ENCODE assay signal across 1 cellular context in the genomic region with DNA sequence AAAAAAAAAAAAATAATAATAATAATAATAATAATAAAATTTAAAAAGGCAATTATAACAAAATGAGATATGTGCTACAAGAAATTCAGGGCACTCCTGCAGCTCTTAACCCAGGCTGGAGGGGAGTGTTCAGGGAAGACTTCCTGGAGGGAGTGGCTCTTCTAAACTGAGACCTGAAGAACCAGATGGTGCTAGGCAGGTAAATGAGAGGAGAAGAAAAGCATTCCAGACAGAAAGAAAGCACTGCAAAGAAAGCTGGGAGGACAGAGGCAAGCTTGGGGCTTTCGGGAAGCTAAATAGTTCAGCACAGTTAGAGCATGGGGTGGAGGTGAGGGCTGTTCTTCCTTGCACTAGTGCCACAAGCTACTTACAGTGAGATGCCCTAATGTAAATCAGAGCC.
TF ChIP-seq lines count a peak whose summit lies in the region.

No MANE protein-coding gene starts in this region.

TF ChIP-seq in GM23338, 12 proteins besides CTCF, POLR2A, EP300 and RAD21 (continued from another document):
- TF ChIP-seq, protein P1, sequence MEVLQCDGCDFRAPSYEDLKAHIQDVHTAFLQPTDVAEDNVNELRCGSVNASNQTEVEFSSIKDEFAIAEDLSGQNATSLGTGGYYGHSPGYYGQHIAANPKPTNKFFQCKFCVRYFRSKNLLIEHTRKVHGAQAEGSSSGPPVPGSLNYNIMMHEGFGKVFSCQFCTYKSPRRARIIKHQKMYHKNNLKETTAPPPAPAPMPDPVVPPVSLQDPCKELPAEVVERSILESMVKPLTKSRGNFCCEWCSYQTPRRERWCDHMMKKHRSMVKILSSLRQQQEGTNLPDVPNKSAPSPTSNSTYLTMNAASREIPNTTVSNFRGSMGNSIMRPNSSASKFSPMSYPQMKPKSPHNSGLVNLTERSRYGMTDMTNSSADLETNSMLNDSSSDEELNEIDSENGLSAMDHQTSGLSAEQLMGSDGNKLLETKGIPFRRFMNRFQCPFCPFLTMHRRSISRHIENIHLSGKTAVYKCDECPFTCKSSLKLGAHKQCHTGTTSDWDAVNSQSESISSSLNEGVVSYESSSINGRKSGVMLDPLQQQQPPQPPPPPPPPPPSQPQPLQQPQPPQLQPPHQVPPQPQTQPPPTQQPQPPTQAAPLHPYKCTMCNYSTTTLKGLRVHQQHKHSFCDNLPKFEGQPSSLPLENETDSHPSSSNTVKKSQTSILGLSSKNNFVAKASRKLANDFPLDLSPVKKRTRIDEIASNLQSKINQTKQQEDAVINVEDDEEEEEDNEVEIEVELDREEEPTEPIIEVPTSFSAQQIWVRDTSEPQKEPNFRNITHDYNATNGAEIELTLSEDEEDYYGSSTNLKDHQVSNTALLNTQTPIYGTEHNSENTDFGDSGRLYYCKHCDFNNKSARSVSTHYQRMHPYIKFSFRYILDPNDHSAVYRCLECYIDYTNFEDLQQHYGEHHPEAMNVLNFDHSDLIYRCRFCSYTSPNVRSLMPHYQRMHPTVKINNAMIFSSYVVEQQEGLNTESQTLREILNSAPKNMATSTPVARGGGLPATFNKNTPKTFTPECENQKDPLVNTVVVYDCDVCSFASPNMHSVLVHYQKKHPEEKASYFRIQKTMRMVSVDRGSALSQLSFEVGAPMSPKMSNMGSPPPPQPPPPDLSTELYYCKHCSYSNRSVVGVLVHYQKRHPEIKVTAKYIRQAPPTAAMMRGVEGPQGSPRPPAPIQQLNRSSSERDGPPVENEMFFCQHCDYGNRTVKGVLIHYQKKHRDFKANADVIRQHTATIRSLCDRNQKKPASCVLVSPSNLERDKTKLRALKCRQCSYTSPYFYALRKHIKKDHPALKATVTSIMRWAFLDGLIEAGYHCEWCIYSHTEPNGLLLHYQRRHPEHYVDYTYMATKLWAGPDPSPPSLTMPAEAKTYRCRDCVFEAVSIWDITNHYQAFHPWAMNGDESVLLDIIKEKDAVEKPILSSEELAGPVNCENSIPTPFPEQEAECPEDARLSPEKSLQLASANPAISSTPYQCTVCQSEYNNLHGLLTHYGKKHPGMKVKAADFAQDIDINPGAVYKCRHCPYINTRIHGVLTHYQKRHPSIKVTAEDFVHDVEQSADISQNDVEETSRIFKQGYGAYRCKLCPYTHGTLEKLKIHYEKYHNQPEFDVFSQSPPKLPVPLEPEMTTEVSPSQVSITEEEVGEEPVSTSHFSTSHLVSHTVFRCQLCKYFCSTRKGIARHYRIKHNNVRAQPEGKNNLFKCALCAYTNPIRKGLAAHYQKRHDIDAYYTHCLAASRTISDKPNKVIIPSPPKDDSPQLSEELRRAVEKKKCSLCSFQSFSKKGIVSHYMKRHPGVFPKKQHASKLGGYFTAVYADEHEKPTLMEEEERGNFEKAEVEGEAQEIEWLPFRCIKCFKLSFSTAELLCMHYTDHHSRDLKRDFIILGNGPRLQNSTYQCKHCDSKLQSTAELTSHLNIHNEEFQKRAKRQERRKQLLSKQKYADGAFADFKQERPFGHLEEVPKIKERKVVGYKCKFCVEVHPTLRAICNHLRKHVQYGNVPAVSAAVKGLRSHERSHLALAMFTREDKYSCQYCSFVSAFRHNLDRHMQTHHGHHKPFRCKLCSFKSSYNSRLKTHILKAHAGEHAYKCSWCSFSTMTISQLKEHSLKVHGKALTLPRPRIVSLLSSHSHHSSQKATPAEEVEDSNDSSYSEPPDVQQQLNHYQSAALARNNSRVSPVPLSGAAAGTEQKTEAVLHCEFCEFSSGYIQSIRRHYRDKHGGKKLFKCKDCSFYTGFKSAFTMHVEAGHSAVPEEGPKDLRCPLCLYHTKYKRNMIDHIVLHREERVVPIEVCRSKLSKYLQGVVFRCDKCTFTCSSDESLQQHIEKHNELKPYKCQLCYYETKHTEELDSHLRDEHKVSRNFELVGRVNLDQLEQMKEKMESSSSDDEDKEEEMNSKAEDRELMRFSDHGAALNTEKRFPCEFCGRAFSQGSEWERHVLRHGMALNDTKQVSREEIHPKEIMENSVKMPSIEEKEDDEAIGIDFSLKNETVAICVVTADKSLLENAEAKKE (CRISPR knock-in tag; IDR thresholded peaks at IDR 0.05), result no peak; the same call in 1 of the 2 replicates
- TF ChIP-seq NANOG (IDR thresholded peaks at IDR 0.05; ENCODE audit: borderline replicate concordance) (no peak), EZH2phosphoT487 (IDR thresholded peaks at IDR 0.05; ENCODE audit: unreplicated experiment) (no peak)
